In the genomic region with DNA sequence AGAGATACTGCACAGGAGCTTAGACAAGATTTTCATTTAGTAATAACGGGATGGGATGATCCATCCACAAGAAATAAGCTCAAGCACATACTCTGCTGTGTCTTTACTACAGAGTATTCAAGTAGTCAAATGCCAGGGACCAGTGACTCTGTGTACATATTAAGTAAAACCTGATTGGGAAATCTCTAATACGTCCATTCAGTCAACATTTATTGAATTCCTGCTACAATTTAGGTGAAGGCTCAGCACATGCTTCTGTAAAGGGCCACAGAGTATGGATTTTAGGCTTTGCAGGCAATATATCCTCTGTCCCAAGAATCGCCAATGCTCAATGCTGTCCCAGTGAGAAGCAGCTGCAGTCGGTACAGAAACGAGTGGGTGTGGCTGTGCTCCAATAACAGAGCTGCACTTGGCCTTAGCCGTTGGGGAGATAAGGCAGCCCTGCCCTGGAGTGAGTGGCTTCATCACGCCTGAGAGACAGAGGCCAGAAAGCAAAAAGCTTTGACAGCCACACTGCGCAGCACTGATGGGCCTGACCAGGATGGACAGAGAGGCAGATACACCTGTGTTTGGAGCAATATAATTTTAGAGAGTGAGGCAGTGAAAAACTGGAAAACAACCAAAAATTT, we compare ENCODE assay signal across 15 cellular contexts.
A peak's percentile ranks its signal among the peaks of the same experiment; 100 is the strongest.
DNase-seq lines count a peak whose midpoint lies in the region; ATAC-seq, FAIRE-seq and TF ChIP-seq lines count a peak whose summit lies in the region.
"Had no signal": no experiment of that assay in that cellular context is flagged by ENCODE, and none has a peak within 500 bp of the region (broad histone marks: within the 10 kb centered on the region; RNA-seq: fewer than 3 reads in every experiment).

No MANE protein-coding gene starts in this region.

- no peaks in the 10 kb centered on the region for H3K36me3 ChIP-seq in transverse colon

- H3K36me3 Mint-ChIP-seq in brain, result no peaks in the 10 kb centered on the region
- H3K36me3 Mint-ChIP-seq: T-cell had no signal

- no peaks in the 10 kb centered on the region for H3K9me3 Mint-ChIP-seq in brain
- H3K9me3 Mint-ChIP-seq: activated naive CD8-positive, alpha-beta T cell treated with anti-CD3 and anti-CD28 coated beads, Interleukin-2, amount 50 U/mL, for 24 hours; T-cell had no signal

- H3K27ac ChIP-seq in transverse colon, result peak overlapping the region in 3 of 4 donors; percentile 22 to 63 (median 53)

- no peaks in the 10 kb centered on the region for H3K9me3 ChIP-seq in transverse colon
- H3K9me3 ChIP-seq: A549 had no signal

- H3K27me3 ChIP-seq in transverse colon, result no peaks in the 10 kb centered on the region

- H3K4me3 Mint-ChIP-seq in brain, result no peak overlapping the region
- H3K4me3 Mint-ChIP-seq: activated naive CD8-positive, alpha-beta T cell treated with anti-CD3 and anti-CD28 coated beads, Interleukin-2, amount 50 U/mL, for 24 hours; T-cell had no signal

- peak overlapping the region; percentile 13 to 64 (median 35) for H3K27ac Mint-ChIP-seq in brain
- H3K27ac Mint-ChIP-seq: activated naive CD8-positive, alpha-beta T cell treated with anti-CD3 and anti-CD28 coated beads, Interleukin-2, amount 50 U/mL, for 24 hours; T-cell had no signal

- no peak for FAIRE-seq in GM19239 (lab: Jason Lieb, UNC)
- FAIRE-seq: A549, keratinocyte had no signal

- TF ChIP-seq EP300 in transverse colon (IDR thresholded peaks at IDR 0.05; ENCODE audit: low read depth), result no peak

- in situ Hi-C loops in transverse colon (cut with MboI; ENCODE audit: low pct_ligation_motif_present in 1 of 4, low pct_unique_long_range_greater_than_20kb in 1 of 4, low sequenced_read_pairs in 3 of 4), result loop anchor here (25.0 kb wide), 2 partner anchors 1291 to 1441 kb away; a partner anchor contains a TSS

- peak; percentile 94 for ATAC-seq in left colon
- ATAC-seq: activated naive CD8-positive, alpha-beta T cell treated with anti-CD3 and anti-CD28 coated beads, Interleukin-2, amount 50 U/mL, for 24 hours; T-cell had no signal

- intact Hi-C loops in left colon (cut with DNase I, micrococcal nuclease) (no loop called here), transverse colon (cut with DNase I; ENCODE audit: low total_unique reads) (no loop called here)

- peak; percentile 10 for DNase-seq in NCI-H2171 treated with DMSO at 0.1 percent for 48 hours (lab: John Stamatoyannopoulos, UW)
- no peak for DNase-seq in NCI-H2171 (lab: John Stamatoyannopoulos, UW)
- peak; percentile 70 to 81 for DNase-seq in left colon
- DNase-seq in transverse colon, result peak; percentile 76
- no peak for DNase-seq in foreskin melanocyte
- DNase-seq in GM19239 (ENCODE audit: insufficient read length, low spot score), result no peak
- no peak for DNase-seq in putamen (ENCODE audit: low spot score)
- DNase-seq: activated naive CD8-positive, alpha-beta T cell treated with anti-CD3 and anti-CD28 coated beads, Interleukin-2, amount 50 U/mL, for 24 hours; NCI-H2107; posterior cingulate gyrus; T-cell; trophoblast cell had no signal

- peaks cover 56% of the 10 kb centered on the region for H3K4me1 Mint-ChIP-seq in brain
- H3K4me1 Mint-ChIP-seq: activated naive CD8-positive, alpha-beta T cell treated with anti-CD3 and anti-CD28 coated beads, Interleukin-2, amount 50 U/mL, for 24 hours; T-cell had no signal

- H3K27me3 Mint-ChIP-seq in brain, result no peaks in the 10 kb centered on the region
- H3K27me3 Mint-ChIP-seq: activated naive CD8-positive, alpha-beta T cell treated with anti-CD3 and anti-CD28 coated beads, Interleukin-2, amount 50 U/mL, for 24 hours had no signal

- TF ChIP-seq CTCF in brain (conservative IDR thresholded peaks at IDR 0.05) (no peak), transverse colon (IDR thresholded peaks at IDR 0.05) (no peak)

- peaks cover 7 to 32% (median 19%) of the 10 kb centered on the region in 4 donors for H3K4me1 ChIP-seq in transverse colon

- no peak for TF ChIP-seq POLR2A in transverse colon (IDR thresholded peaks at IDR 0.05)

- WGBS in transverse colon (ENCODE audit: low coverage in 1 of 2), 2 donors, result 33 to 47% methylated on average over 2 to 8 of the region's 8 CpGs

- no peak overlapping the region for H3K4me3 ChIP-seq in transverse colon
- H3K4me3 ChIP-seq: A549 had no signal

Comparison
In these comparisons a context has a peak if more than half of its experiments do, and no peak if none do; other contexts are left out.
1. DNase-seq: peak in NCI-H2171 treated with DMSO at 0.1 percent for 48 hours (single experiment), left colon (2 of 2) and transverse colon (single experiment); none in NCI-H2171 (single experiment), foreskin melanocyte (single experiment), GM19239 (single experiment) and putamen (single experiment).